20 cellular contexts compared by ENCODE assay signal in genomic region chr14:94775875-94776217, GRCh38. TPM values are rescaled to one million over a fixed set of nuclear protein-coding genes. Genes with fewer than 3 reads are reported as not detected.
DNase-seq lines count a peak whose midpoint lies in the region; ATAC-seq and TF ChIP-seq lines count a peak whose summit lies in the region.
"Had no signal": no experiment of that assay in that cellular context is flagged by ENCODE, and none has a peak within 500 bp of the region (broad histone marks: within the 10 kb centered on the region; RNA-seq: fewer than 3 reads in every experiment).

No MANE protein-coding gene starts in this region.

- H3K4me1 ChIP-seq in suprapubic skin (peaks cover 2% of the 10 kb centered on the region), colonic mucosa (no peaks in the 10 kb centered on the region)
- H3K4me1 ChIP-seq: adrenal gland had no signal

- peaks cover 3% of the 10 kb centered on the region for H3K4me1 Mint-ChIP-seq in activated naive CD8-positive, alpha-beta T cell treated with anti-CD3 and anti-CD28 coated beads, Interleukin-2, amount 10 ng/mL, durations not matched to agents 7 days and 5 days
- peaks cover 6% of the 10 kb centered on the region for H3K4me1 Mint-ChIP-seq in activated naive CD8-positive, alpha-beta T cell treated with anti-CD3 and anti-CD28 coated beads, Interleukin-2, amount 50 U/mL, for 24 hours

- H3K27me3 Mint-ChIP-seq in activated naive CD8-positive, alpha-beta T cell treated with anti-CD3 and anti-CD28 coated beads, Interleukin-2, amount 10 ng/mL, durations not matched to agents 7 days and 5 days, result peaks cover 73% of the 10 kb centered on the region
- peaks cover 79% of the 10 kb centered on the region for H3K27me3 Mint-ChIP-seq in activated naive CD8-positive, alpha-beta T cell treated with anti-CD3 and anti-CD28 coated beads, Interleukin-2, amount 50 U/mL, for 24 hours

- H3K9me3 Mint-ChIP-seq in activated naive CD8-positive, alpha-beta T cell treated with anti-CD3 and anti-CD28 coated beads, Interleukin-2, amount 10 ng/mL, durations not matched to agents 7 days and 5 days, result peaks cover 1% of the 10 kb centered on the region
- H3K9me3 Mint-ChIP-seq in activated naive CD8-positive, alpha-beta T cell treated with anti-CD3 and anti-CD28 coated beads, Interleukin-2, amount 50 U/mL, for 24 hours, result no peaks in the 10 kb centered on the region
- H3K9me3 Mint-ChIP-seq: activated CD4-positive, alpha-beta memory T cell treated with anti-CD3 and anti-CD28 coated beads for 36 hours; mesothelial cell of epicardium had no signal

- H3K36me3 Mint-ChIP-seq in activated naive CD8-positive, alpha-beta T cell treated with anti-CD3 and anti-CD28 coated beads, Interleukin-2, amount 10 ng/mL, durations not matched to agents 7 days and 5 days, result peaks cover 9% of the 10 kb centered on the region
- H3K36me3 Mint-ChIP-seq in activated naive CD8-positive, alpha-beta T cell treated with anti-CD3 and anti-CD28 coated beads, Interleukin-2, amount 50 U/mL, for 24 hours (ENCODE audit: low read depth), result peaks cover 1% of the 10 kb centered on the region
- H3K36me3 Mint-ChIP-seq: mesothelial cell of epicardium had no signal

- no peak overlapping the region for H3K9ac ChIP-seq in colonic mucosa (ENCODE audit: low read depth in 2 of 2, low read length in 2 of 2)

- no peak overlapping the region for H3K4me3 Mint-ChIP-seq in activated naive CD8-positive, alpha-beta T cell treated with anti-CD3 and anti-CD28 coated beads, Interleukin-2, amount 10 ng/mL, durations not matched to agents 7 days and 5 days
- no peak overlapping the region for H3K4me3 Mint-ChIP-seq in activated naive CD8-positive, alpha-beta T cell treated with anti-CD3 and anti-CD28 coated beads, Interleukin-2, amount 50 U/mL, for 24 hours
- H3K4me3 Mint-ChIP-seq: activated CD4-positive, alpha-beta memory T cell treated with anti-CD3 and anti-CD28 coated beads for 36 hours; mesothelial cell of epicardium had no signal

- H3K36me3 ChIP-seq in suprapubic skin (no peaks in the 10 kb centered on the region), colonic mucosa (no peaks in the 10 kb centered on the region)
- H3K36me3 ChIP-seq: adrenal gland had no signal

- POLR2A ChIA-PET in activated naive CD8-positive, alpha-beta T cell treated with anti-CD3 and anti-CD28 coated beads, Interleukin-2, amount 10 ng/mL, durations not matched to agents 7 days and 5 days (lab: Charles Lee), result no interaction called here

- H3K27ac Mint-ChIP-seq in activated naive CD8-positive, alpha-beta T cell treated with anti-CD3 and anti-CD28 coated beads, Interleukin-2, amount 10 ng/mL, durations not matched to agents 7 days and 5 days, result peak overlapping the region; percentile 42
- H3K27ac Mint-ChIP-seq in activated naive CD8-positive, alpha-beta T cell treated with anti-CD3 and anti-CD28 coated beads, Interleukin-2, amount 50 U/mL, for 24 hours, result no peak overlapping the region
- H3K27ac Mint-ChIP-seq: activated CD4-positive, alpha-beta memory T cell treated with anti-CD3 and anti-CD28 coated beads for 36 hours; mesothelial cell of epicardium had no signal

- WGBS in suprapubic skin, result 41% methylated on average over 2 of the region's 2 CpGs

- no peak for DNase-seq in activated naive CD8-positive, alpha-beta T cell treated with anti-CD3 and anti-CD28 coated beads, Interleukin-2, amount 10 ng/mL, durations not matched to agents 7 days and 5 days
- no peak for DNase-seq in activated naive CD8-positive, alpha-beta T cell treated with anti-CD3 and anti-CD28 coated beads, Interleukin-2, amount 50 U/mL, for 24 hours
- DNase-seq in RKO (ENCODE audit: low spot score) (peak; percentile 69), fibroblast of mammary gland (ENCODE audit: low read depth) (peak; percentile 34), suprapubic skin (ENCODE audit: low spot score in 2 of 2) (no peak), colonic mucosa (no peak)
- no peak for DNase-seq in effector CD8-positive, alpha-beta T cell (lab: John Stamatoyannopoulos, UW)
- DNase-seq: activated CD4-positive, alpha-beta memory T cell treated with anti-CD3 and anti-CD28 coated beads for 36 hours; activated T-cell treated with anti-CD3 and anti-CD28 coated beads, Interleukin-2, amount 50 U/mL, for 48 hours; adrenal gland; COR-L47; NCI-H187; NCI-H446 treated with DMSO at 0.1 percent for 48 hours had no signal

- H3K4me3 ChIP-seq in fibroblast of mammary gland (ENCODE audit: control insufficient read depth, low read depth, low read length) (no peak overlapping the region), suprapubic skin (no peak overlapping the region), colonic mucosa (no peak overlapping the region)
- H3K4me3 ChIP-seq: adrenal gland, GM12878 had no signal

- intact Hi-C loops in colonic mucosa (cut with DNase I), result no loop called here

- H3K9me3 ChIP-seq in suprapubic skin, result no peaks in the 10 kb centered on the region
- H3K9me3 ChIP-seq in colonic mucosa, result no peaks in the 10 kb centered on the region
- H3K9me3 ChIP-seq: adrenal gland had no signal

- H3K27ac ChIP-seq in suprapubic skin, result no peak overlapping the region
- H3K27ac ChIP-seq in colonic mucosa, result no peak overlapping the region
- H3K27ac ChIP-seq: adrenal gland, HL-60 had no signal

- TF ChIP-seq POLR2A in suprapubic skin (IDR thresholded peaks at IDR 0.05), result no peak

- TF ChIP-seq CTCF in fibroblast of mammary gland (conservative IDR thresholded peaks at IDR 0.05; ENCODE audit: control insufficient read depth, insufficient read depth, low read depth, low read length), result no peak
- TF ChIP-seq CTCF in suprapubic skin (IDR thresholded peaks at IDR 0.05), result no peak
- no peak for TF ChIP-seq CTCF in colonic mucosa (IDR thresholded peaks at IDR 0.05)

- no peak for ATAC-seq in activated naive CD8-positive, alpha-beta T cell treated with anti-CD3 and anti-CD28 coated beads, Interleukin-2, amount 10 ng/mL, durations not matched to agents 7 days and 5 days (ENCODE audit: low read depth)
- no peak for ATAC-seq in activated naive CD8-positive, alpha-beta T cell treated with anti-CD3 and anti-CD28 coated beads, Interleukin-2, amount 50 U/mL, for 24 hours
- ATAC-seq in HG03342 (IDR thresholded peaks at IDR 0.05; ENCODE audit: unreplicated experiment), result no peak
- ATAC-seq: GM12878 had no signal

- no peak for TF ChIP-seq EP300 in suprapubic skin (IDR thresholded peaks at IDR 0.05)

- H3K27me3 ChIP-seq in suprapubic skin, result peaks cover 76% of the 10 kb centered on the region
- H3K27me3 ChIP-seq in colonic mucosa, result peaks cover 54% of the 10 kb centered on the region

RNA-seq across cellular contexts. Expression of gene GSC, which starts 5.9 kb away (rescaled TPM):
- not detected for total RNA-seq in activated naive CD8-positive, alpha-beta T cell treated with anti-CD3 and anti-CD28 coated beads, Interleukin-2, amount 10 ng/mL, durations not matched to agents 7 days and 5 days
- total RNA-seq in suprapubic skin, result 1 to 10 TPM in 1 of 4 donors, not detected in 3; 1.6 TPM
- total RNA-seq in colonic mucosa, result not detected
- total RNA-seq: activated CD4-positive, alpha-beta memory T cell treated with anti-CD3 and anti-CD28 coated beads for 36 hours; cerebellum; G401; glomerular endothelial cell; GM12878 had no signal

Comparison
In these comparisons a context has a peak if more than half of its experiments do, and no peak if none do; other contexts are left out.
1. DNase-seq: peak in RKO (single experiment) and fibroblast of mammary gland (single experiment); none in activated naive CD8-positive, alpha-beta T cell treated with anti-CD3 and anti-CD28 coated beads, Interleukin-2, amount 10 ng/mL, durations not matched to agents 7 days and 5 days (single experiment), activated naive CD8-positive, alpha-beta T cell treated with anti-CD3 and anti-CD28 coated beads, Interleukin-2, amount 50 U/mL, for 24 hours (single experiment), suprapubic skin (0 of 2), colonic mucosa (single experiment) and effector CD8-positive, alpha-beta T cell (single experiment).